Comparison of ENCODE assay signal across 19 cellular contexts in genomic region chr3:84440306-84440705, GRCh38.
"Had no signal": no experiment of that assay in that cellular context is flagged by ENCODE, and none has a peak within 500 bp of the region (broad histone marks: within the 10 kb centered on the region; RNA-seq: fewer than 3 reads in every experiment).

No MANE protein-coding gene starts in this region.

- H3K27ac ChIP-seq: brain microvascular endothelial cell, esophagus squamous epithelium, gastrocnemius medialis, thoracic aorta, upper lobe of right lung, VCaP had no signal

- H3K36me3 ChIP-seq: brain microvascular endothelial cell, esophagus squamous epithelium, gastrocnemius medialis, thoracic aorta, upper lobe of right lung had no signal

- H3K4me3 ChIP-seq: esophagus squamous epithelium, gastrocnemius medialis, thoracic aorta, upper lobe of right lung had no signal

- H3K9me3 ChIP-seq: esophagus squamous epithelium, gastrocnemius medialis, thoracic aorta, upper lobe of right lung had no signal

- H3K4me1 ChIP-seq: esophagus squamous epithelium, gastrocnemius medialis, upper lobe of right lung had no signal

- DNase-seq: activated CD4-positive, CD25-positive, alpha-beta regulatory T cell treated with anti-CD3 and anti-CD28 coated beads, Interleukin-2, amount 50 U/mL, for 72 hours; activated gamma-delta T cell treated with Interleukin-2 at 50 U/mL for 16 hours; activated T-cell treated with anti-CD3 and anti-CD28 coated beads, Interleukin-2, amount 50 U/mL, for 1 hour; anterior cingulate cortex; brain microvascular endothelial cell; caudate nucleus; dermis blood vessel endothelial cell; effector memory CD4-positive, alpha-beta T cell; esophagus squamous epithelium; gastrocnemius medialis; hypothalamus; islet precursor cell; left cardiac atrium; naive B cell; stimulated activated CD4-positive, alpha-beta T cell treated with anti-CD3 and anti-CD28 coated beads, Interleukin-4, amount 100 ng/mL, for 1 hour; stimulated activated naive CD4-positive, alpha-beta T cell; upper lobe of right lung had no signal

- H3K27me3 ChIP-seq: brain microvascular endothelial cell, esophagus squamous epithelium, gastrocnemius medialis, upper lobe of right lung had no signal
